Comparison of ENCODE assay signal across 1 cellular context in genomic region chr20:63843778-63844177, GRCh38.
TF ChIP-seq lines count a peak whose summit lies in the region.

No MANE protein-coding gene starts in this region.

TF ChIP-seq in H1, 55 proteins besides CTCF, POLR2A, EP300 and RAD21:
- no peak for TF ChIP-seq CHD1 (IDR thresholded peaks at IDR 0.05; ENCODE audit: low read depth, low read length)
- TF ChIP-seq SRF (IDR thresholded peaks at IDR 0.05; ENCODE audit: low read depth, low read length) = no peak
- TF ChIP-seq BCL11A (IDR thresholded peaks at IDR 0.05; ENCODE audit: low read depth in 2 of 2, low read length in 2 of 2) = no peak
- no peak for TF ChIP-seq HDAC6 (IDR thresholded peaks at IDR 0.05; ENCODE audit: low read depth, low read length)
- TF ChIP-seq SIN3A (conservative IDR thresholded peaks at IDR 0.05 in 1 of 2, IDR thresholded peaks at IDR 0.05 in 1 of 2; ENCODE audit: low read depth in 1 of 2, low read length in 2 of 2) = no peak
- TF ChIP-seq E2F6 (IDR thresholded peaks at IDR 0.05) = no peak
- no peak for TF ChIP-seq CTBP2 (IDR thresholded peaks at IDR 0.05; ENCODE audit: borderline replicate concordance, insufficient read depth, insufficient read length, low read length)
- TF ChIP-seq CHD7 (IDR thresholded peaks at IDR 0.05; ENCODE audit: insufficient replicate concordance, low read length) = no peak
- no peak for TF ChIP-seq POU5F1 (IDR thresholded peaks at IDR 0.05; ENCODE audit: low read depth, low read length)
TF ChIP-seq in H1: peak in this region for 0.
